9 cellular contexts compared by ENCODE assay signal in genomic region chr17:73196500-73196899, GRCh38. TPM values are rescaled to one million over a fixed set of nuclear protein-coding genes. Genes with fewer than 3 reads are reported as not detected.
DNase-seq lines count a peak whose midpoint lies in the region; ATAC-seq, FAIRE-seq and TF ChIP-seq lines count a peak whose summit lies in the region.
"Had no signal": no experiment of that assay in that cellular context is flagged by ENCODE, and none has a peak within 500 bp of the region (broad histone marks: within the 10 kb centered on the region; RNA-seq: fewer than 3 reads in every experiment).

No MANE protein-coding gene starts in this region.

- H3K36me3 ChIP-seq in pancreas = peaks cover 14 to 48% (median 37%) of the 10 kb centered on the region in 3 donors

- no peak overlapping the region for H3K4me3 ChIP-seq in pancreas

- WGBS in pancreas, 2 donors = 39 to 50% methylated on average over 13 of the region's 13 CpGs

- no peak overlapping the region for H3K27ac Mint-ChIP-seq in activated CD8-positive, alpha-beta T cell treated with anti-CD3 and anti-CD28 coated beads for 36 hours

- H3K27me3 Mint-ChIP-seq in activated CD8-positive, alpha-beta T cell treated with anti-CD3 and anti-CD28 coated beads for 36 hours = no peaks in the 10 kb centered on the region

- CTCF ChIA-PET in activated CD8-positive, alpha-beta T cell treated with anti-CD3 and anti-CD28 coated beads for 36 hours (lab: Charles Lee) = interaction anchor here (1.1 to 1.2 kb wide), 2 partner anchors 32 to 173 kb away, joined by 3 to 4 read pairs; no protein-coding TSS in a partner anchor

- ATAC-seq in esophagus mucosa (peak; percentile 14), pancreas (peak; percentile 23 to 77 (median 58)), HG02973 (IDR thresholded peaks at IDR 0.05; ENCODE audit: unreplicated experiment) (no peak)
- no peak for ATAC-seq in activated CD8-positive, alpha-beta T cell treated with anti-CD3 and anti-CD28 coated beads for 36 hours

- H3K27me3 ChIP-seq in pancreas = no peaks in the 10 kb centered on the region

- DNase-seq in GM03348 (ENCODE audit: low spot score) (peak; percentile 63), NCI-H524 treated with DMSO at 0.1 percent for 48 hours (lab: John Stamatoyannopoulos, UW) (peak; percentile 5), pancreas (peak; percentile 51 to 82 (median 64)), EL (no peak), NCI-H2171 (lab: John Stamatoyannopoulos, UW) (no peak)
- DNase-seq in activated CD8-positive, alpha-beta T cell treated with anti-CD3 and anti-CD28 coated beads for 36 hours = no peak
- DNase-seq: NCI-H2171 treated with DMSO at 0.1 percent for 48 hours had no signal

- H3K4me1 ChIP-seq in pancreas = peaks cover 6 to 26% (median 9%) of the 10 kb centered on the region in 3 donors

- H3K27ac ChIP-seq in pancreas = peak overlapping the region in 2 of 4 donors; percentile 42 to 71

- peaks cover 46% of the 10 kb centered on the region for H3K36me3 Mint-ChIP-seq in activated CD8-positive, alpha-beta T cell treated with anti-CD3 and anti-CD28 coated beads for 36 hours (ENCODE audit: low read depth)

- H3K4me1 Mint-ChIP-seq in activated CD8-positive, alpha-beta T cell treated with anti-CD3 and anti-CD28 coated beads for 36 hours (ENCODE audit: low read depth) = peaks cover 18% of the 10 kb centered on the region

- TF ChIP-seq CTCF in pancreas (IDR thresholded peaks at IDR 0.05) = peak in 2 of 4 donors; percentile 32 to 41
- no peak for TF ChIP-seq CTCF in activated CD8-positive, alpha-beta T cell treated with anti-CD3 and anti-CD28 coated beads for 36 hours (IDR thresholded peaks at IDR 0.05)

- H3K9me3 Mint-ChIP-seq in activated CD8-positive, alpha-beta T cell treated with anti-CD3 and anti-CD28 coated beads for 36 hours = no peaks in the 10 kb centered on the region

- H3K4me3 Mint-ChIP-seq in activated CD8-positive, alpha-beta T cell treated with anti-CD3 and anti-CD28 coated beads for 36 hours = no peak overlapping the region

- POLR2A ChIA-PET in activated CD8-positive, alpha-beta T cell treated with anti-CD3 and anti-CD28 coated beads for 36 hours (lab: Charles Lee) = interaction anchor here (1.1 kb wide), 1 partner anchor 36 kb away, joined by 3 read pairs; a partner anchor contains a TSS

- H3K9me3 ChIP-seq in pancreas = no peaks in the 10 kb centered on the region

- no peak for FAIRE-seq in pancreas (lab: Jason Lieb, UNC)

- intact Hi-C loops in pancreas (cut with DNase I) = no loop called here
- intact Hi-C loops in activated CD8-positive, alpha-beta T cell treated with anti-CD3 and anti-CD28 coated beads for 36 hours (cut with micrococcal nuclease) = no loop called here

RNA-seq across cellular contexts. Expression of gene COG1, which starts 3.6 kb away (rescaled TPM):
- total RNA-seq in esophagus mucosa (15.9 TPM), pancreas (10 to 100 TPM; 21.1 to 29.6 (median 25.5) TPM)
- 10 to 100 TPM; 24.0 to 27.5 TPM for polyA plus RNA-seq in pancreas
- total RNA-seq in activated CD8-positive, alpha-beta T cell treated with anti-CD3 and anti-CD28 coated beads for 36 hours = 10 to 100 TPM; 24.6 to 27.9 TPM

RNA-seq across cellular contexts. Expression of gene SSTR2, which starts 31.7 kb away (rescaled TPM):
- total RNA-seq in esophagus mucosa = not detected
- total RNA-seq in pancreas = 1 to 10 TPM in 1 of 6 donors, under 1 TPM in 5; 0.14 to 1.0 (median 0.46) TPM
- polyA plus RNA-seq in pancreas = 1 to 10 TPM in 1 of 2 donors, under 1 TPM in 1; 0.57 to 4.1 TPM
- total RNA-seq in activated CD8-positive, alpha-beta T cell treated with anti-CD3 and anti-CD28 coated beads for 36 hours = under 1 TPM; 0.04 to 0.20 TPM

Comparison
In these comparisons a context has a peak if more than half of its experiments do, and no peak if none do; other contexts are left out.
1. DNase-seq: peak in GM03348 (single experiment), NCI-H524 treated with DMSO at 0.1 percent for 48 hours (single experiment) and pancreas (6 of 6); none in EL (single experiment), NCI-H2171 (single experiment) and activated CD8-positive, alpha-beta T cell treated with anti-CD3 and anti-CD28 coated beads for 36 hours (single experiment).
2. ATAC-seq: peak in esophagus mucosa (single experiment) and pancreas (4 of 4); none in HG02973 (single experiment) and activated CD8-positive, alpha-beta T cell treated with anti-CD3 and anti-CD28 coated beads for 36 hours (single experiment).